In the genomic region with DNA sequence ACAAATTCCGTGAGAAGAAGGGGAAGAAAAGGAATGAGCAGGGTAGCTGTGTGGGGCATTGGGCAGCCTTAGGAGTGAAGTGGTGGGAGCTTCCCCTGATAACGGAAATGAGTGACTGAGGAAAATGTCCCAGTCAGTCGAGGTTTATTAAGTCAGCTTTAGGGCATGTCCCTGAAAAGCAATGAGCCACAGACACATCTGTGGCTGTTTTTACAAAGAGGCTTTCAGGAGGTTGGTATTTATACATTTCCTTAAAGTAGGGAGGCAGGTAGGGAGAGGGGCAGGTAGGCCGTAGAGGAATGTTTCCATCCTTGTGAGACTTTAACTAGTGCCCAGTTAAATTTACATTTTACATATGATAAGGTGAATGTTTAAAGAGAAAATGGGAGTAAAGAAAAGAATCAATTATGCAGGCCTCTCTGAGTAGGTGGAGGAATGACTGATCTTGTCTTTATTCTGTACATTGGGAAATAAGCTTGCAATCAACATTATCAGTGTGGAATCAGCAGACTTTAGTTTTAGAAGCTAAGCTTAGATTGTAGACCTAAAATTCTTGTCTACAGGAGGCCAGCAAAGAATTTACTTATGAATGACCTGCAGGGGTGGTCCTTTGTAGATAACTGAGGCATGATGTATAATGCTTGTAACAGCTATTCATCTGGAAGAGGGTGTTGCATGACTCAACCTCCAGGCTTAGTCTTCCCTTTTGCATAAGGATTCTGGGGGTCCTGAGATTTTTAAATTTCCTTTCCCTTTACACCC, we compare ENCODE assay signal across 26 cellular contexts. TPM values are rescaled to one million over a fixed set of nuclear protein-coding genes. Genes with fewer than 3 reads are reported as not detected.
"Had no signal": no experiment of that assay in that cellular context is flagged by ENCODE, and none has a peak within 500 bp of the region (broad histone marks: within the 10 kb centered on the region; RNA-seq: fewer than 3 reads in every experiment).

No MANE protein-coding gene starts in this region.

- H3K9ac ChIP-seq: parathyroid adenoma had no signal

- DNase-seq: activated CD4-positive, alpha-beta T cell treated with anti-CD3 and anti-CD28 coated beads for 36 hours; activated CD4-positive, alpha-beta T cell treated with anti-CD3 and anti-CD28 coated beads, Interleukin-2, amount 50 U/mL, for 48 hours; activated gamma-delta T cell treated with Interleukin-2 at 50 U/mL for 16 hours; activated naive CD8-positive, alpha-beta T cell treated with anti-CD3 and anti-CD28 coated beads for 36 hours; amygdala; body of pancreas; dorsolateral prefrontal cortex; foreskin keratinocyte; glutamatergic neuron; hypothalamus; left cardiac atrium; natural killer cell; right lobe of liver; small intestine; stimulated activated CD4-positive, alpha-beta T cell treated with anti-CD3 and anti-CD28 coated beads, Interleukin-4, amount 100 ng/mL, for 24 hours; stomach; WERI-Rb-1 had no signal

- H3K9me3 ChIP-seq: body of pancreas, neutrophil, right lobe of liver had no signal

- ATAC-seq: activated CD4-positive, alpha-beta T cell treated with anti-CD3 and anti-CD28 coated beads for 36 hours; body of pancreas; left cardiac atrium; natural killer cell; stimulated activated effector memory CD8-positive, alpha-beta T cell treated with anti-CD3 and anti-CD28 coated beads, Interleukin-12 subunit alpha, Interleukin-12 subunit beta, amount 100 ng/mL, for 72 hours had no signal

- H3K27me3 ChIP-seq: body of pancreas, foreskin keratinocyte, neutrophil, right lobe of liver, stomach had no signal

- H3K79me2 ChIP-seq: parathyroid adenoma had no signal

- H3K4me1 ChIP-seq: parathyroid adenoma, right lobe of liver had no signal

- H3K36me3 ChIP-seq: neutrophil, right lobe of liver, stomach, WERI-Rb-1 had no signal

- H3K4me3 ChIP-seq: body of pancreas, dorsolateral prefrontal cortex, right lobe of liver, stomach had no signal

- FAIRE-seq: small intestine had no signal

- H3K27ac ChIP-seq: dorsolateral prefrontal cortex, foreskin keratinocyte, neutrophil, parathyroid adenoma, WERI-Rb-1 had no signal

RNA-seq across cellular contexts. Expression of a gene that starts 18.5 kb away (rescaled TPM):
- total RNA-seq: activated CD4-positive, alpha-beta T cell treated with anti-CD3 and anti-CD28 coated beads for 36 hours; activated naive CD8-positive, alpha-beta T cell treated with anti-CD3 and anti-CD28 coated beads for 36 hours; activated T-helper 1 cell treated with anti-CD3 and anti-CD28 coated beads, Interleukin-12 subunit alpha, Interleukin-12 subunit beta, Interleukin-2, Interleukin-4 antibody, amounts not matched to agents 30 ng/mL and 10 ng/mL and 1 ng/mL, durations not matched to agents 14 hours and 24 hours and 36 hours; body of pancreas; cardiac septum; epithelial cell of proximal tubule; fibroblast of lung; foreskin keratinocyte; left cardiac atrium; lower leg skin; mesenteric fat pad; natural killer cell; right lobe of liver; stomach had no signal
- polyA plus RNA-seq: fibroblast of lung, foreskin keratinocyte, small intestine, stomach had no signal
